11 cellular contexts compared by ENCODE assay signal in the genomic region with DNA sequence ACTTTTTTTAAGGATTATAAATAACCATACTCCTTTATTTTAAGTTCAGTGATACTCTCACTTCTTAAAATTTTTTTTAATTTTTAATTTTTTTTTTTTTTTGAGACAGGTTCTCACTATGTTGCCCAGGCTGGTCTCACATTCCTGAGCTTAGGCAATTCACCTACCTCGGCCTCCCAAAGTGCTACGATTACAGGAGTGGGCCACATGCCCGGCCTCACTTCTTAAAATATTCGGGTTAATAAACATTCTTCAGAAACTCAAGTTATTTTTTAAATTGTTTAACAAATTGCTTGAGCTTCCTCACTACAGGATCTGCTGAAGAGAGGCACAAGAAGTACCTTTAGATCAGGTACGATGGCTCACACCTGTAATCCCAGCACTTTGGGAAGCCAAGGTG.
"Had no signal": no experiment of that assay in that cellular context is flagged by ENCODE, and none has a peak within 500 bp of the region (broad histone marks: within the 10 kb centered on the region; RNA-seq: fewer than 3 reads in every experiment).

No MANE protein-coding gene starts in this region.

- FAIRE-seq: H1, H54 had no signal

- H3K27ac ChIP-seq: GM23248 had no signal

- H3K9ac ChIP-seq: GM23248 had no signal

- H3K4me2 ChIP-seq: GM23338 had no signal

- H3K4me1 ChIP-seq: HAP-1 had no signal

- DNase-seq: GM23248, GOT3, H7, H9, HCEC 1CT, HFFc6 had no signal

- H3K4me3 ChIP-seq: GM23248, GM23338, HAP-1 had no signal

- ATAC-seq: GM23338, HCT116 had no signal

- H2AFZ ChIP-seq: GM23248, GM23338 had no signal

- H3K9me3 ChIP-seq: HAP-1 had no signal
